In the genomic region with DNA sequence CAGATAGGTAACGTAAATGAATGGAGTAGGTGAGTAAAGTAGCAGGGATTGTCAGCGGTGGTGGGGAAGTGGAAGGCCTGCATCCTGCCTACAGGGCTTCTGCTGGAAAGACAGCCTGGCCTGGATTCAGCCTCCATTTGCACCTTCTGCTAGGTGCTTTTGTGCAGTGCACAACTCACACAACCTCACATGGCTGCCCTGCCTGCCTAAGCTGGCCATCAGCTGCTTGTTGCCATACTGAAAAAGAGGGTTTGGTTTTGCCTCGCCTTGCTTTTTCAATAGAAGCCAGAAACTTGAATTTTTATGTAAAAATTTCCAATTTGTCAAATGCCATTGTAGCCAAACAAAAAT, we compare ENCODE assay signal across 19 cellular contexts. TPM values are rescaled to one million over a fixed set of nuclear protein-coding genes. Genes with fewer than 3 reads are reported as not detected.
DNase-seq lines count a peak whose midpoint lies in the region; ATAC-seq, FAIRE-seq and TF ChIP-seq lines count a peak whose summit lies in the region.
"Had no signal": no experiment of that assay in that cellular context is flagged by ENCODE, and none has a peak within 500 bp of the region (broad histone marks: within the 10 kb centered on the region; RNA-seq: fewer than 3 reads in every experiment).

No MANE protein-coding gene starts in this region.

- 99% methylated on average over 3 of the region's 3 CpGs for WGBS in A549 (ENCODE audit: missing lambda C conversion rate)
- whole genome bisulfite sequencing in body of pancreas, 2 donors = 93 to 100% methylated on average over 3 of the region's 3 CpGs

- POLR2A ChIA-PET in A549 (lab: Yijun Ruan, JAX) = no interaction called here

- CTCF ChIA-PET in A549 (lab: Yijun Ruan, JAX) = interaction anchor here (1.1 to 13.9 kb wide), 6 partner anchors 33 to 238 kb away, joined by 3 to 180 read pairs (median 4); partner anchors contain the start of genes DHX8 and SOST

- TF ChIP-seq CTCF in A549 (IDR thresholded peaks at IDR 0.05) (no peak), body of pancreas (IDR thresholded peaks at IDR 0.05) (no peak), nephron (IDR thresholded peaks at IDR 0.05; ENCODE audit: unreplicated experiment in 3 of 3) (no peak)

- intact Hi-C loops in body of pancreas (cut with DNase I) = no loop called here

- H3K4me2 ChIP-seq in A549 = no peak overlapping the region; the same call in 1 of the 3 replicates
- H3K4me2 ChIP-seq: BLaER1 had no signal

- no peak overlapping the region for H3K4me3 ChIP-seq in A549
- no peak overlapping the region for H3K4me3 ChIP-seq in body of pancreas
- H3K4me3 ChIP-seq: BLaER1, SJCRH30 had no signal

- ATAC-seq in A549 (no peak), body of pancreas (no peak), HG03045 (IDR thresholded peaks at IDR 0.05; ENCODE audit: unreplicated experiment) (no peak)
- ATAC-seq: HCT116 had no signal

- peak overlapping the region; percentile 93 to 95 for H3K27ac ChIP-seq in A549
- peak overlapping the region in 3 of 4 donors; percentile 54 to 94 (median 55) for H3K27ac ChIP-seq in body of pancreas
- H3K27ac ChIP-seq: BLaER1, HL-60, SJCRH30 had no signal

- peaks cover 63% of the 10 kb centered on the region for H3K4me1 ChIP-seq in A549
- H3K4me1 ChIP-seq in body of pancreas = peaks cover 42% of the 10 kb centered on the region

- H3K36me3 ChIP-seq in body of pancreas (replicated peaks in 1 of 2; ENCODE audit: insufficient read depth in 1 of 2, low read depth in 2 of 2) = no peaks in the 10 kb centered on the region
- H3K36me3 ChIP-seq: BLaER1, SJCRH30 had no signal

- TF ChIP-seq RAD21 in A549 (conservative IDR thresholded peaks at IDR 0.05 in 1 of 2, IDR thresholded peaks at IDR 0.05 in 1 of 2) = no peak

- no peak for TF ChIP-seq EP300 in A549 (IDR thresholded peaks at IDR 0.05)

- no peak for DNase-seq in A549 (ENCODE audit: low read depth in 1 of 2, low spot score in 1 of 2)
- peak; percentile 9 for DNase-seq in Caki2 (ENCODE audit: low read depth)
- no peak for DNase-seq in body of pancreas
- no peak for DNase-seq in stimulated activated naive CD4-positive, alpha-beta T cell treated with Interleukin-2 at 50 U/mL for 16 hours (lab: John Stamatoyannopoulos, UW)
- DNase-seq in NCI-H82 (lab: John Stamatoyannopoulos, UW) = no peak
- DNase-seq: DMS153, KG1, NCI-H1048, NCI-H2227 treated with DMSO at 0.1 percent for 48 hours, NCI-H524 treated with DMSO at 0.1 percent for 48 hours, SJCRH30 had no signal

- H3K9me3 Mint-ChIP-seq in nephron = peaks cover 3% of the 10 kb centered on the region

- H3K4me3 Mint-ChIP-seq in nephron = peak overlapping the region; percentile 37 to 85 (median 83)

- peaks cover 21% of the 10 kb centered on the region for H3K4me1 Mint-ChIP-seq in nephron

- TF ChIP-seq POLR2A in A549 (IDR thresholded peaks at IDR 0.05; ENCODE audit: low read length) (no peak), body of pancreas (IDR thresholded peaks at IDR 0.05) (no peak)

- in situ Hi-C loops in Caki2 (cut with HindIII; ENCODE audit: low pct_unique_long_range_greater_than_20kb, low sequenced_read_pairs) = no loop called here

- H3K36me3 Mint-ChIP-seq in nephron (ENCODE audit: low read depth) = no peaks in the 10 kb centered on the region

- FAIRE-seq in A549 (lab: Jason Lieb, UNC) = no peak
- FAIRE-seq: GM18507 had no signal

- H3K9me3 ChIP-seq in A549 (no peaks in the 10 kb centered on the region), body of pancreas (no peaks in the 10 kb centered on the region)
- H3K9me3 ChIP-seq: BLaER1, SJCRH30 had no signal

- H3K27me3 Mint-ChIP-seq in nephron (ENCODE audit: low read depth) = peaks cover 28% of the 10 kb centered on the region

- no peaks in the 10 kb centered on the region for H3K27me3 ChIP-seq in body of pancreas

- peak overlapping the region; percentile 48 to 85 (median 69) for H3K27ac Mint-ChIP-seq in nephron

TF ChIP-seq in A549, 52 proteins besides CTCF, POLR2A, EP300 and RAD21:
- TF ChIP-seq CEBPB (IDR thresholded peaks at IDR 0.05) (no peak), ZC3H11A (IDR thresholded peaks at IDR 0.05) (no peak), HEYL (CRISPR knock-in tag; IDR thresholded peaks at IDR 0.05) (0 out of 2 replicates have a peak, but pooled peaks have one; percentile 5), CBX2 (IDR thresholded peaks at IDR 0.05; ENCODE audit: borderline replicate concordance, low read depth) (no peak)

RNA-seq across cellular contexts. Expression of gene SOST, which starts 36.3 kb away (rescaled TPM):
- polyA plus RNA-seq in A549 (2011; rRNA removed) = 0.03 TPM in 1 of 2 replicates, not detected in the other
- 0.03 and 0.09 TPM in 2 replicates for polyA plus RNA-seq in A549 (2012; cell fraction: cytosol; rRNA removed)
- polyA plus RNA-seq in A549 (2012; cell fraction: nucleus; rRNA removed) = not detected in 2 replicates
- polyA plus RNA-seq in A549 (2017; fragmentation: RNase III; extraction: RNeasy Plus Mini Kit Qiagen cat#74134 plus additional on column Dnase treatment) = 0.05 to 0.07 TPM (median 0.05 TPM) in 3 replicates
- not detected in 2 replicates for polyA minus RNA-seq in A549 (2011; rRNA and poly(A)+ RNA removed)
- 1.8 and 2.4 TPM in 2 replicates for total RNA-seq in Caki2 (2014; rRNA removed; shearing (Covaris generic); ENCODE audit: low replicate concordance)
- total RNA-seq in body of pancreas = not detected
- total RNA-seq: M059J, OCI-LY7, SJCRH30 had no signal

RNA-seq across cellular contexts. Expression of gene DUSP3, which starts 56.5 kb away (rescaled TPM):
- 60.2 and 62.2 TPM in 2 replicates for polyA plus RNA-seq in A549 (2011; rRNA removed)
- 46.2 and 54.5 TPM in 2 replicates for polyA plus RNA-seq in A549 (2012; cell fraction: cytosol; rRNA removed)
- polyA plus RNA-seq in A549 (2012; cell fraction: nucleus; rRNA removed) = 46.7 and 58.3 TPM in 2 replicates
- 54.7 to 60.0 TPM (median 57.2 TPM) in 3 replicates for polyA plus RNA-seq in A549 (2017; fragmentation: RNase III; extraction: RNeasy Plus Mini Kit Qiagen cat#74134 plus additional on column Dnase treatment)
- 58.8 and 70.6 TPM in 2 replicates for polyA minus RNA-seq in A549 (2011; rRNA and poly(A)+ RNA removed)
- 48.7 and 54.8 TPM in 2 replicates for total RNA-seq in Caki2 (2014; rRNA removed; shearing (Covaris generic); ENCODE audit: low replicate concordance)
- 10 to 100 TPM; 32.2 to 54.1 TPM for total RNA-seq in body of pancreas

RNA-seq across cellular contexts. Expression of gene CFAP97D1, which starts 58.0 kb away (rescaled TPM):
- polyA plus RNA-seq in A549 (2011; rRNA removed) (0.04 TPM in 1 of 2 replicates, not detected in the other), A549 (2017; fragmentation: RNase III; extraction: RNeasy Plus Mini Kit Qiagen cat#74134 plus additional on column Dnase treatment) (0.03 to 0.04 TPM in 2 of 3 replicates, not detected in the other)
- 0.01 TPM in 2 replicates for polyA plus RNA-seq in A549 (2012; cell fraction: cytosol; rRNA removed)
- 0.02 TPM in 1 of 2 replicates, not detected in the other for polyA plus RNA-seq in A549 (2012; cell fraction: nucleus; rRNA removed)
- not detected in 2 replicates for polyA minus RNA-seq in A549 (2011; rRNA and poly(A)+ RNA removed)
- not detected in 2 replicates for total RNA-seq in Caki2 (2014; rRNA removed; shearing (Covaris generic); ENCODE audit: low replicate concordance)
- not detected for total RNA-seq in body of pancreas
- total RNA-seq: M059J, OCI-LY7, SJCRH30 had no signal
